Comparison of ENCODE assay signal across 1 cellular context in the genomic region with DNA sequence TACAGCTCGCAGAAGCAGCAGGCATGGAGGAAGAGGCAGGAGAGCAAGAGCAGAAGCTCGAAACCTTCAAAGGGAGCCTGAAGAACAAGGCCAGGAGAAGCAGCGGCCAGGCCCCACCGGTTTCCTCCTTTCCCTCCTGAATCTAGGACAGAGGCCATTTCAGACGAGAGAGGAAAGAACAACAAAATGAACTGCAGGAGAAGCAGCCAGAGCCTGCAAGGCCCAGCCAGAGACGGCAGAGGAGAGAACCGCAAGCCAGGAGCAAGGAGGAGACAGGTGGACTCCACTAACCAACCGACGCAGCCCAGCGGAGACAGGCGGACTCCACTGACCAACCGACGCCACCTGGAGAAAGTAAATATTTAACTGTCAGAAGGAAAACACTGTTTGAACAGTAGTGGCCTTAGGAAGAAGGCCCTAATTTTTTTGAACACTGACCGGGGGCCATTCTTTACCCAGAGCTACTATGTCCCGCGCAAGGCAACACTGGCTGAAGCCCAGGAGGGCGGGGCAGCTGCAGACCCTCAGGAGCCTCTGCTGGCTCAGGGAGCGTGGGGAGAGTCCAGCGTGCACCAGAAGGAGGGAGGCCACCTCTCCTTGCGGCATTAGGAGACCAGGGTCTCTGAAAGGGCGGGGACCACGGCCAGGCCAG.
TF ChIP-seq lines count a peak whose summit lies in the region.

No MANE protein-coding gene starts in this region.

TF ChIP-seq in HepG2, 621 proteins besides CTCF, POLR2A, EP300 and RAD21 (continued from another document and continues in another):
- TF ChIP-seq ZXDC (CRISPR knock-in tag; IDR thresholded peaks at IDR 0.05) (peak; percentile 32; the same call in 1 of the 2 replicates), PHF8 (CRISPR knock-in tag; IDR thresholded peaks at IDR 0.05) (peak; percentile 68), CBFB (CRISPR knock-in tag; IDR thresholded peaks at IDR 0.05) (0 out of 2 replicates have a peak, but pooled peaks have one; percentile 38), ELF1 (CRISPR knock-in tag; IDR thresholded peaks at IDR 0.05) (no peak), SALL1 (CRISPR knock-in tag; IDR thresholded peaks at IDR 0.05) (peak; percentile 68), ZNF761 (CRISPR knock-in tag; conservative IDR thresholded peaks at IDR 0.05) (peak; percentile 54; the same call in 1 of the 2 replicates), PHF21A (CRISPR knock-in tag; IDR thresholded peaks at IDR 0.05) (peak; percentile 93), ARHGAP35 (CRISPR knock-in tag; IDR thresholded peaks at IDR 0.05; ENCODE audit: borderline replicate concordance) (no peak), GATAD2A (CRISPR knock-in tag; IDR thresholded peaks at IDR 0.05) (peak; percentile 56), ZNF550 (CRISPR knock-in tag; IDR thresholded peaks at IDR 0.05; ENCODE audit: borderline replicate concordance) (no peak), JUN (CRISPR knock-in tag; IDR thresholded peaks at IDR 0.05) (0 out of 2 replicates have a peak, but pooled peaks have one; percentile 28), POGZ (CRISPR knock-in tag; IDR thresholded peaks at IDR 0.05) (peak; percentile 70), NFYC (CRISPR knock-in tag; IDR thresholded peaks at IDR 0.05) (peak; percentile 67), ZNF121 (CRISPR knock-in tag; IDR thresholded peaks at IDR 0.05) (peak; percentile 98), ZNF350 (CRISPR knock-in tag; IDR thresholded peaks at IDR 0.05; ENCODE audit: borderline replicate concordance, low read depth) (peak; percentile 68; the same call in 1 of the 2 replicates), ZNF367 (CRISPR knock-in tag; IDR thresholded peaks at IDR 0.05; ENCODE audit: borderline replicate concordance) (no peak), NFYB (CRISPR knock-in tag; IDR thresholded peaks at IDR 0.05) (peak; percentile 76), ZNF446 (CRISPR knock-in tag; IDR thresholded peaks at IDR 0.05) (0 out of 2 replicates have a peak, but pooled peaks have one; percentile 29), MEIS1 (CRISPR knock-in tag; IDR thresholded peaks at IDR 0.05; ENCODE audit: borderline replicate concordance) (0 out of 2 replicates have a peak, but pooled peaks have one; percentile 41), BCL3 (CRISPR knock-in tag; IDR thresholded peaks at IDR 0.05) (0 out of 2 replicates have a peak, but pooled peaks have one; percentile 23), SNAI1 (CRISPR knock-in tag; IDR thresholded peaks at IDR 0.05; ENCODE audit: borderline replicate concordance) (peak; percentile 34; the same call in 1 of the 2 replicates), CCDC6 (CRISPR knock-in tag; IDR thresholded peaks at IDR 0.05) (peak; percentile 21; the same call in 1 of the 2 replicates), ZNF644 (CRISPR knock-in tag; IDR thresholded peaks at IDR 0.05; ENCODE audit: low read depth) (no peak), ZBTB46 (CRISPR knock-in tag; IDR thresholded peaks at IDR 0.05; ENCODE audit: borderline replicate concordance) (no peak), MEIS2 (CRISPR knock-in tag; IDR thresholded peaks at IDR 0.05) (0 out of 2 replicates have a peak, but pooled peaks have one; percentile 31)
- TF ChIP-seq, protein P1, sequence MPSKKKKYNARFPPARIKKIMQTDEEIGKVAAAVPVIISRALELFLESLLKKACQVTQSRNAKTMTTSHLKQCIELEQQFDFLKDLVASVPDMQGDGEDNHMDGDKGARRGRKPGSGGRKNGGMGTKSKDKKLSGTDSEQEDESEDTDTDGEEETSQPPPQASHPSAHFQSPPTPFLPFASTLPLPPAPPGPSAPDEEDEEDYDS (CRISPR knock-in tag; IDR thresholded peaks at IDR 0.05), result peak; percentile 44; the same call in 1 of the 2 replicates
- TF ChIP-seq, protein P2, sequence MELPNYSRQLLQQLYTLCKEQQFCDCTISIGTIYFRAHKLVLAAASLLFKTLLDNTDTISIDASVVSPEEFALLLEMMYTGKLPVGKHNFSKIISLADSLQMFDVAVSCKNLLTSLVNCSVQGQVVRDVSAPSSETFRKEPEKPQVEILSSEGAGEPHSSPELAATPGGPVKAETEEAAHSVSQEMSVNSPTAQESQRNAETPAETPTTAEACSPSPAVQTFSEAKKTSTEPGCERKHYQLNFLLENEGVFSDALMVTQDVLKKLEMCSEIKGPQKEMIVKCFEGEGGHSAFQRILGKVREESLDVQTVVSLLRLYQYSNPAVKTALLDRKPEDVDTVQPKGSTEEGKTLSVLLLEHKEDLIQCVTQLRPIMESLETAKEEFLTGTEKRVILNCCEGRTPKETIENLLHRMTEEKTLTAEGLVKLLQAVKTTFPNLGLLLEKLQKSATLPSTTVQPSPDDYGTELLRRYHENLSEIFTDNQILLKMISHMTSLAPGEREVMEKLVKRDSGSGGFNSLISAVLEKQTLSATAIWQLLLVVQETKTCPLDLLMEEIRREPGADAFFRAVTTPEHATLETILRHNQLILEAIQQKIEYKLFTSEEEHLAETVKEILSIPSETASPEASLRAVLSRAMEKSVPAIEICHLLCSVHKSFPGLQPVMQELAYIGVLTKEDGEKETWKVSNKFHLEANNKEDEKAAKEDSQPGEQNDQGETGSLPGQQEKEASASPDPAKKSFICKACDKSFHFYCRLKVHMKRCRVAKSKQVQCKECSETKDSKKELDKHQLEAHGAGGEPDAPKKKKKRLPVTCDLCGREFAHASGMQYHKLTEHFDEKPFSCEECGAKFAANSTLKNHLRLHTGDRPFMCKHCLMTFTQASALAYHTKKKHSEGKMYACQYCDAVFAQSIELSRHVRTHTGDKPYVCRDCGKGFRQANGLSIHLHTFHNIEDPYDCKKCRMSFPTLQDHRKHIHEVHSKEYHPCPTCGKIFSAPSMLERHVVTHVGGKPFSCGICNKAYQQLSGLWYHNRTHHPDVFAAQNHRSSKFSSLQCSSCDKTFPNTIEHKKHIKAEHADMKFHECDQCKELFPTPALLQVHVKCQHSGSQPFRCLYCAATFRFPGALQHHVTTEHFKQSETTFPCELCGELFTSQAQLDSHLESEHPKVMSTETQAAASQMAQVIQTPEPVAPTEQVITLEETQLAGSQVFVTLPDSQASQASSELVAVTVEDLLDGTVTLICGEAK (IDR thresholded peaks at IDR 0.05), result no peak
- TF ChIP-seq, protein P2 (CRISPR knock-in tag; IDR thresholded peaks at IDR 0.05), result peak; percentile 60; the same call in 1 of the 2 replicates
- TF ChIP-seq, protein P3, sequence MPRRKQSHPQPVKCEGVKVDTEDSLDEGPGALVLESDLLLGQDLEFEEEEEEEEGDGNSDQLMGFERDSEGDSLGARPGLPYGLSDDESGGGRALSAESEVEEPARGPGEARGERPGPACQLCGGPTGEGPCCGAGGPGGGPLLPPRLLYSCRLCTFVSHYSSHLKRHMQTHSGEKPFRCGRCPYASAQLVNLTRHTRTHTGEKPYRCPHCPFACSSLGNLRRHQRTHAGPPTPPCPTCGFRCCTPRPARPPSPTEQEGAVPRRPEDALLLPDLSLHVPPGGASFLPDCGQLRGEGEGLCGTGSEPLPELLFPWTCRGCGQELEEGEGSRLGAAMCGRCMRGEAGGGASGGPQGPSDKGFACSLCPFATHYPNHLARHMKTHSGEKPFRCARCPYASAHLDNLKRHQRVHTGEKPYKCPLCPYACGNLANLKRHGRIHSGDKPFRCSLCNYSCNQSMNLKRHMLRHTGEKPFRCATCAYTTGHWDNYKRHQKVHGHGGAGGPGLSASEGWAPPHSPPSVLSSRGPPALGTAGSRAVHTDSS (CRISPR knock-in tag; conservative IDR thresholded peaks at IDR 0.05), result no peak
- TF ChIP-seq, protein P4, sequence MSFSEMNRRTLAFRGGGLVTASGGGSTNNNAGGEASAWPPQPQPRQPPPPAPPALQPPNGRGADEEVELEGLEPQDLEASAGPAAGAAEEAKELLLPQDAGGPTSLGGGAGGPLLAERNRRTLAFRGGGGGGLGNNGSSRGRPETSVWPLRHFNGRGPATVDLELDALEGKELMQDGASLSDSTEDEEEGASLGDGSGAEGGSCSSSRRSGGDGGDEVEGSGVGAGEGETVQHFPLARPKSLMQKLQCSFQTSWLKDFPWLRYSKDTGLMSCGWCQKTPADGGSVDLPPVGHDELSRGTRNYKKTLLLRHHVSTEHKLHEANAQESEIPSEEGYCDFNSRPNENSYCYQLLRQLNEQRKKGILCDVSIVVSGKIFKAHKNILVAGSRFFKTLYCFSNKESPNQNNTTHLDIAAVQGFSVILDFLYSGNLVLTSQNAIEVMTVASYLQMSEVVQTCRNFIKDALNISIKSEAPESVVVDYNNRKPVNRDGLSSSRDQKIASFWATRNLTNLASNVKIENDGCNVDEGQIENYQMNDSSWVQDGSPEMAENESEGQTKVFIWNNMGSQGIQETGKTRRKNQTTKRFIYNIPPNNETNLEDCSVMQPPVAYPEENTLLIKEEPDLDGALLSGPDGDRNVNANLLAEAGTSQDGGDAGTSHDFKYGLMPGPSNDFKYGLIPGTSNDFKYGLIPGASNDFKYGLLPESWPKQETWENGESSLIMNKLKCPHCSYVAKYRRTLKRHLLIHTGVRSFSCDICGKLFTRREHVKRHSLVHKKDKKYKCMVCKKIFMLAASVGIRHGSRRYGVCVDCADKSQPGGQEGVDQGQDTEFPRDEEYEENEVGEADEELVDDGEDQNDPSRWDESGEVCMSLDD (CRISPR knock-in tag; IDR thresholded peaks at IDR 0.05; ENCODE audit: borderline replicate concordance), result no peak
- TF ChIP-seq, protein P5, sequence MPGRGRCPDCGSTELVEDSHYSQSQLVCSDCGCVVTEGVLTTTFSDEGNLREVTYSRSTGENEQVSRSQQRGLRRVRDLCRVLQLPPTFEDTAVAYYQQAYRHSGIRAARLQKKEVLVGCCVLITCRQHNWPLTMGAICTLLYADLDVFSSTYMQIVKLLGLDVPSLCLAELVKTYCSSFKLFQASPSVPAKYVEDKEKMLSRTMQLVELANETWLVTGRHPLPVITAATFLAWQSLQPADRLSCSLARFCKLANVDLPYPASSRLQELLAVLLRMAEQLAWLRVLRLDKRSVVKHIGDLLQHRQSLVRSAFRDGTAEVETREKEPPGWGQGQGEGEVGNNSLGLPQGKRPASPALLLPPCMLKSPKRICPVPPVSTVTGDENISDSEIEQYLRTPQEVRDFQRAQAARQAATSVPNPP (CRISPR knock-in tag; IDR thresholded peaks at IDR 0.05), result 0 out of 2 replicates have a peak, but pooled peaks have one; percentile 24
